In genomic region chr1:201537467-201537866, GRCh38 we compare ENCODE assay signal across 23 cellular contexts. TPM values are rescaled to one million over a fixed set of nuclear protein-coding genes. Genes with fewer than 3 reads are reported as not detected.
DNase-seq lines count a peak whose midpoint lies in the region; ATAC-seq and TF ChIP-seq lines count a peak whose summit lies in the region.
"Had no signal": no experiment of that assay in that cellular context is flagged by ENCODE, and none has a peak within 500 bp of the region (broad histone marks: within the 10 kb centered on the region; RNA-seq: fewer than 3 reads in every experiment).

No MANE protein-coding gene starts in this region.

- H3K27ac ChIP-seq in BLaER1 (no peak overlapping the region), ascending aorta (peak overlapping the region; percentile 87 to 88), mesendoderm (ENCODE audit: low read depth, low read length) (no peak overlapping the region), spleen (peak overlapping the region in 5 of 8 donors; percentile 42 to 82 (median 78))
- H3K27ac ChIP-seq: cardiac muscle cell had no signal

- no CpG with 5 or more reads among the region's 4 CpGs for WGBS in mesendoderm (ENCODE audit: extremely low coverage, insufficient coverage, low lambda C conversion rate)
- 91 to 96% (median 93%) methylated on average over 4 of the region's 4 CpGs for WGBS in spleen, 5 donors

- no peak overlapping the region for H2BK120ac ChIP-seq in mesendoderm (ENCODE audit: low read depth, low read length)

- H3K4me1 ChIP-seq in BLaER1 (peaks cover 91% of the 10 kb centered on the region), ascending aorta (peaks cover 30 to 68% of the 10 kb centered on the region in 2 donors), mesendoderm (ENCODE audit: control insufficient read depth, low read depth, low read length) (peaks cover 7% of the 10 kb centered on the region), spleen (peaks cover 15 to 80% (median 63%) of the 10 kb centered on the region in 6 donors)

- intact Hi-C loops in ascending aorta (cut with DNase I) (loop anchor here (10.0 kb wide), 1 partner anchor 437 kb away; no protein-coding TSS in a partner anchor), spleen (cut with DNase I; ENCODE audit: low total_unique reads) (no loop called here)

- no peak overlapping the region for H3K56ac ChIP-seq in mesendoderm (ENCODE audit: low read length)

- no peak overlapping the region for H3K23ac ChIP-seq in mesendoderm (ENCODE audit: low read length)

- H3K4ac ChIP-seq in mesendoderm (ENCODE audit: low read depth, low read length), result no peak overlapping the region

- no peak for TF ChIP-seq CTCF in ascending aorta (IDR thresholded peaks at IDR 0.05)
- no peak for TF ChIP-seq CTCF in spleen (IDR thresholded peaks at IDR 0.05 in 8 of 11, conservative IDR thresholded peaks at IDR 0.05 in 3 of 11)

- ATAC-seq in GM18511 (IDR thresholded peaks at IDR 0.05; ENCODE audit: unreplicated experiment), result no peak
- no peak for ATAC-seq in GM18858 (IDR thresholded peaks at IDR 0.05; ENCODE audit: unreplicated experiment)
- ATAC-seq: HCT116, psoas muscle had no signal

- H4K5ac ChIP-seq in mesendoderm (ENCODE audit: low read length), result no peak overlapping the region

- H4K8ac ChIP-seq in mesendoderm (ENCODE audit: low read depth, low read length), result no peak overlapping the region

- H2BK5ac ChIP-seq in mesendoderm (ENCODE audit: low read length), result no peak overlapping the region

- no peaks in the 10 kb centered on the region for H3K79me2 ChIP-seq in mesendoderm (ENCODE audit: control insufficient read depth, insufficient read depth, low read length)

- no peak overlapping the region for H2BK15ac ChIP-seq in mesendoderm (replicated peaks; ENCODE audit: low read depth)

- H3K9me3 ChIP-seq in BLaER1, result no peaks in the 10 kb centered on the region
- H3K9me3 ChIP-seq in ascending aorta, result no peaks in the 10 kb centered on the region
- no peaks in the 10 kb centered on the region for H3K9me3 ChIP-seq in spleen
- H3K9me3 ChIP-seq: adrenal gland, heart right ventricle, psoas muscle had no signal

- peaks cover 38% of the 10 kb centered on the region for H3K27me3 ChIP-seq in BLaER1
- H3K27me3 ChIP-seq in ascending aorta, result no peaks in the 10 kb centered on the region
- no peaks in the 10 kb centered on the region for H3K27me3 ChIP-seq in mesendoderm (ENCODE audit: insufficient read depth, low read length, poor library complexity)
- H3K27me3 ChIP-seq in spleen (replicated peaks in 1 of 7), result peaks cover 0 to 55% (median 24%) of the 10 kb centered on the region in 7 donors
- H3K27me3 ChIP-seq: cardiac muscle cell had no signal

- H3K36me3 ChIP-seq in BLaER1, result no peaks in the 10 kb centered on the region
- H3K36me3 ChIP-seq in ascending aorta, result no peaks in the 10 kb centered on the region
- no peaks in the 10 kb centered on the region for H3K36me3 ChIP-seq in mesendoderm (ENCODE audit: control insufficient read depth, insufficient read depth, low read length)
- H3K36me3 ChIP-seq in spleen, result peaks cover 0 to 6% (median 0%) of the 10 kb centered on the region in 6 donors
- H3K36me3 ChIP-seq: adrenal gland, cardiac muscle cell, heart right ventricle had no signal

- peak overlapping the region; percentile 97 for H3K4me2 ChIP-seq in BLaER1
- H3K4me2 ChIP-seq in mesendoderm (ENCODE audit: low read length), result no peak overlapping the region

- H3K79me1 ChIP-seq in mesendoderm (ENCODE audit: low read length), result no peaks in the 10 kb centered on the region

- H3K4me3 ChIP-seq in BLaER1 (no peak overlapping the region), ascending aorta (peak overlapping the region in 1 of 2 donors; percentile 15), mesendoderm (ENCODE audit: low read length) (no peak overlapping the region), spleen (no peak overlapping the region)
- H3K4me3 ChIP-seq: cardiac muscle cell had no signal

- H3K9ac ChIP-seq in BLaER1 (no peak overlapping the region), mesendoderm (ENCODE audit: low read length) (no peak overlapping the region)

- DNase-seq in ascending aorta (ENCODE audit: low spot score in 2 of 2) (no peak), mesendoderm (no peak), spleen (no peak), HT-29 (ENCODE audit: low spot score) (no peak), DMS 273 (lab: John Stamatoyannopoulos, UW; ENCODE audit: unreplicated experiment) (no peak)
- DNase-seq: activated CD4-positive, alpha-beta T cell treated with anti-CD3 and anti-CD28 coated beads, Interleukin-2, amount 50 U/mL, for 48 hours; activated CD4-positive, CD25-positive, alpha-beta regulatory T cell; activated CD8-positive, alpha-beta memory T cell treated with anti-CD3 and anti-CD28 coated beads, Interleukin-2, amount 50 U/mL, for 48 hours; activated gamma-delta T cell; CD4-positive, CD25-positive, alpha-beta regulatory T cell; DMS153; heart right ventricle; MV-4-11; NCI-H526 treated with DMSO at 0.1 percent for 48 hours; psoas muscle; stimulated activated CD4-positive, alpha-beta T cell treated with anti-CD3 and anti-CD28 coated beads, Interleukin-4, amount 100 ng/mL, for 24 hours; T1000 had no signal

- no peaks in the 10 kb centered on the region for H4K20me1 ChIP-seq in BLaER1

- TF ChIP-seq POLR2A in spleen (IDR thresholded peaks at IDR 0.05), result no peak

- H3K18ac ChIP-seq in mesendoderm (ENCODE audit: low read length), result no peak overlapping the region

- peak overlapping the region; percentile 43 for H2AK5ac ChIP-seq in mesendoderm (ENCODE audit: low read length)

RNA-seq across cellular contexts. Expression of gene NAV1, which starts 1.5 kb away (rescaled TPM):
- total RNA-seq in ascending aorta (131 TPM), spleen (10 to 100 TPM; 15.7 to 37.2 (median 27.4) TPM)
- 8.1 TPM for polyA plus RNA-seq in mesendoderm (2013, experiment 1 of 2)
- 8.5 TPM for polyA plus RNA-seq in mesendoderm (2013, experiment 2 of 2)
- polyA plus RNA-seq in spleen, result 1 to 10 TPM; 1.1 to 3.5 (median 1.2) TPM
- total RNA-seq in HT-29 (2014; rRNA removed; shearing (Covaris generic)), result 0.51 and 0.99 TPM in 2 replicates

RNA-seq across cellular contexts. Expression of gene CSRP1, which starts 30.5 kb away (rescaled TPM):
- total RNA-seq in ascending aorta (948 TPM), spleen (100 to 1,000 TPM; 115 to 360 (median 188) TPM)
- 54.9 TPM for polyA plus RNA-seq in mesendoderm (2013, experiment 1 of 2)
- 61.7 TPM for polyA plus RNA-seq in mesendoderm (2013, experiment 2 of 2)
- polyA plus RNA-seq in spleen, result 100 to 1,000 TPM in 2 of 3 donors, 10 to 100 TPM in 1; 67.1 to 180 (median 108) TPM
- 183 and 213 TPM in 2 replicates for total RNA-seq in HT-29 (2014; rRNA removed; shearing (Covaris generic))

Comparison
In these comparisons a context has a peak if more than half of its experiments do, and no peak if none do; other contexts are left out.
1. H3K27ac ChIP-seq: peak in ascending aorta (2 of 2) and spleen (5 of 8); none in BLaER1 (single experiment) and mesendoderm (single experiment).